ENCODE assay signal across 29 cellular contexts in the genomic region with DNA sequence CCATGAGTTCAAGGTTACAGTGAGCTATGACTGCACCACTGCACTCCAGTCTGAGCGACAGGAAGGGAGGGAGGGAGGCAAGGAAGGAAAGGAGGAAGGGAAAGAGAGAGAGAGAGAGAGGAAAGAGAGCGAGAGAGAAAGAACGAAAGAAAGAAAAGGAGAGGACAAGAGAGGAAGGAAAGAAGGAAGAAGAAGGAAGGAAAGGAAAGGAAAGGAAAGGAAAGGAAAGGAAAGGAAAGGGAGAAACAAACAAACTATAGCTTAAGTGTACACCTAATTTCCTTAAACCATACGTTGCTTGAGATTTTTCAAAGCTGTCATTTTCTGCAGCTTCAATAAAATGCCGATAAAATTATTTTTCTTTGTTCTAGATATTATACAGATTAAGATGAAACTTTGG.
"Had no signal": no experiment of that assay in that cellular context is flagged by ENCODE, and none has a peak within 500 bp of the region (broad histone marks: within the 10 kb centered on the region; RNA-seq: fewer than 3 reads in every experiment).

No MANE protein-coding gene starts in this region.

- DNase-seq: activated CD4-positive, alpha-beta T cell treated with anti-CD3 and anti-CD28 coated beads for 36 hours; activated CD4-positive, alpha-beta T cell treated with anti-CD3 and anti-CD28 coated beads, Interleukin-2, amount 10 ng/mL, durations not matched to agents 7 days and 5 days; activated CD4-positive, alpha-beta T cell treated with anti-CD3 and anti-CD28 coated beads, Interleukin-2, amount 50 U/mL, for 48 hours; activated CD8-positive, alpha-beta T cell treated with anti-CD3 and anti-CD28 coated beads, Interleukin-2, amount 10 ng/mL, durations not matched to agents 7 days and 5 days; activated effector memory CD4-positive, alpha-beta T cell treated with Interleukin-2 at 50 U/mL for 16 hours; activated naive CD4-positive, alpha-beta T cell treated with anti-CD3 and anti-CD28 coated beads, Interleukin-2, amount 10 ng/mL, durations not matched to agents 7 days and 5 days; activated naive CD8-positive, alpha-beta T cell treated with anti-CD3 and anti-CD28 coated beads, Interleukin-2, amount 50 U/mL, for 24 hours; activated T-cell treated with anti-CD3 and anti-CD28 coated beads for 4 hours; activated T-cell treated with anti-CD3 and anti-CD28 coated beads, Interleukin-2, amount 50 U/mL, for 48 hours; anterior cingulate cortex; Karpas-422; KBM-7; NCI-H1105 treated with DMSO at 0.1 percent for 48 hours; NCI-H1436; NCI-H1694; NCI-H1930; NCI-H345; NCI-H524 treated with DMSO at 0.1 percent for 48 hours; NCI-H748 treated with DMSO at 0.1 percent for 48 hours; NK-92 treated with Interleukin-12 subunit alpha and Interleukin-12 subunit beta, amount 100 ng/mL, for 24 hours; OCI-M1; SHP77; SJCRH30 had no signal

- H3K4me3 Mint-ChIP-seq: activated CD4-positive, alpha-beta T cell treated with anti-CD3 and anti-CD28 coated beads for 36 hours; activated CD4-positive, alpha-beta T cell treated with anti-CD3 and anti-CD28 coated beads, Interleukin-2, amount 10 ng/mL, durations not matched to agents 7 days and 5 days; activated CD8-positive, alpha-beta T cell treated with anti-CD3 and anti-CD28 coated beads, Interleukin-2, amount 10 ng/mL, durations not matched to agents 7 days and 5 days; activated naive CD4-positive, alpha-beta T cell treated with anti-CD3 and anti-CD28 coated beads, Interleukin-2, amount 10 ng/mL, durations not matched to agents 7 days and 5 days; activated naive CD8-positive, alpha-beta T cell; activated naive CD8-positive, alpha-beta T cell treated with anti-CD3 and anti-CD28 coated beads, Interleukin-2, amount 50 U/mL, for 24 hours; brain; T-helper 1 cell treated with Interleukin-12 subunit alpha and Interleukin-12 subunit beta and Interleukin-4 antibody, amounts not matched to agents 30 μg/mL and 1 μg/mL, for 36 hours; T-helper 2 cell treated with Interferon-gamma antibody and Interleukin-4, amounts not matched to agents 5 μg/mL and 100 μg/mL, for 36 hours had no signal

- ATAC-seq: activated CD4-positive, alpha-beta T cell treated with anti-CD3 and anti-CD28 coated beads for 36 hours; activated CD4-positive, CD25-positive, alpha-beta regulatory T cell treated with anti-CD3 and anti-CD28 coated beads, Interleukin-2, amount 50 U/mL, for 24 hours; activated CD8-positive, alpha-beta T cell treated with anti-CD3 and anti-CD28 coated beads, Interleukin-2, amount 10 ng/mL, durations not matched to agents 7 days and 5 days; activated naive CD8-positive, alpha-beta T cell treated with anti-CD3 and anti-CD28 coated beads, Interleukin-2, amount 50 U/mL, for 24 hours had no signal

- H3K27ac Mint-ChIP-seq: activated CD4-positive, alpha-beta T cell treated with anti-CD3 and anti-CD28 coated beads for 36 hours; activated CD4-positive, alpha-beta T cell treated with anti-CD3 and anti-CD28 coated beads, Interleukin-2, amount 10 ng/mL, durations not matched to agents 7 days and 5 days; activated CD8-positive, alpha-beta T cell treated with anti-CD3 and anti-CD28 coated beads, Interleukin-2, amount 10 ng/mL, durations not matched to agents 7 days and 5 days; activated naive CD4-positive, alpha-beta T cell treated with anti-CD3 and anti-CD28 coated beads, Interleukin-2, amount 10 ng/mL, durations not matched to agents 7 days and 5 days; activated naive CD8-positive, alpha-beta T cell treated with anti-CD3 and anti-CD28 coated beads, Interleukin-2, amount 50 U/mL, for 24 hours; brain; T-helper 1 cell treated with Interleukin-12 subunit alpha and Interleukin-12 subunit beta and Interleukin-4 antibody, amounts not matched to agents 30 μg/mL and 1 μg/mL, for 36 hours; T-helper 2 cell treated with Interferon-gamma antibody and Interleukin-4, amounts not matched to agents 5 μg/mL and 100 μg/mL, for 36 hours had no signal

- H3K4me1 ChIP-seq: SJCRH30 had no signal

- H3K9me3 Mint-ChIP-seq: activated CD4-positive, alpha-beta T cell treated with anti-CD3 and anti-CD28 coated beads, Interleukin-2, amount 10 ng/mL, durations not matched to agents 7 days and 5 days; activated naive CD4-positive, alpha-beta T cell treated with anti-CD3 and anti-CD28 coated beads, Interleukin-2, amount 10 ng/mL, durations not matched to agents 7 days and 5 days; activated naive CD8-positive, alpha-beta T cell treated with anti-CD3 and anti-CD28 coated beads, Interleukin-2, amount 50 U/mL, for 24 hours; brain; T-helper 1 cell treated with Interleukin-12 subunit alpha and Interleukin-12 subunit beta and Interleukin-4 antibody, amounts not matched to agents 30 μg/mL and 1 μg/mL, for 36 hours; T-helper 2 cell treated with Interferon-gamma antibody and Interleukin-4, amounts not matched to agents 5 μg/mL and 100 μg/mL, for 36 hours had no signal

- H3K36me3 ChIP-seq: SJCRH30 had no signal

- H3K4me1 Mint-ChIP-seq: activated CD4-positive, alpha-beta T cell treated with anti-CD3 and anti-CD28 coated beads for 36 hours; activated naive CD4-positive, alpha-beta T cell treated with anti-CD3 and anti-CD28 coated beads, Interleukin-2, amount 10 ng/mL, durations not matched to agents 7 days and 5 days had no signal

- H3K27me3 Mint-ChIP-seq: activated CD4-positive, alpha-beta T cell treated with anti-CD3 and anti-CD28 coated beads for 36 hours; activated CD4-positive, alpha-beta T cell treated with anti-CD3 and anti-CD28 coated beads, Interleukin-2, amount 10 ng/mL, durations not matched to agents 7 days and 5 days; activated naive CD4-positive, alpha-beta T cell treated with anti-CD3 and anti-CD28 coated beads, Interleukin-2, amount 10 ng/mL, durations not matched to agents 7 days and 5 days; activated naive CD8-positive, alpha-beta T cell; activated naive CD8-positive, alpha-beta T cell treated with anti-CD3 and anti-CD28 coated beads, Interleukin-2, amount 50 U/mL, for 24 hours; brain had no signal

- H3K9me3 ChIP-seq: SJCRH30 had no signal

- H3K4me3 ChIP-seq: SJCRH30, SK-N-MC had no signal

- H3K27ac ChIP-seq: SJCRH30, SK-N-MC had no signal
